In the genomic region with DNA sequence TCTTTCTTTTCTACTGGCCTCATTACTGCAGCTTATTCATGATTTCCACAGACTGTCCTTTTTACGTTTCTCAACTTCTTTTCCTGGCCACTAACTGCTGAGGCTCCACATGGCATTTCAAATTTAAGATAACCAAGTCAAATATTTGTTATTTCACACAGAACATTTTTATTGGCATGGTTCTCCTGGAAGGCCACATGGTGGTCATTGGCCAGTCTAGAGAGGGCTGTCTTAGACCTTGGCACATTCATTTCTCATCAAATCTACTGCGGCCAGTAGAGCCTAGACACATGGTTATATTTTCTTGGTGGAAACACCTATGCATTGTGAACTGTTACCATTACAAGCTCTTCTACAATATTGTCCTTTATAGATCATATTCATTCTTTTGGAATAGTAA, we compare ENCODE assay signal across 3 cellular contexts.
A peak's percentile ranks its signal among the peaks of the same experiment; 100 is the strongest.
DNase-seq lines count a peak whose midpoint lies in the region; ATAC-seq and TF ChIP-seq lines count a peak whose summit lies in the region.
"Not testable (repeated sequence)": the region's sequence is repeated elsewhere in the genome, so short reads cannot be mapped to it uniquely, and the experiment has no call there.

No MANE protein-coding gene starts in this region.

- ATAC-seq in body of pancreas = peak; percentile 58

- not testable (repeated sequence) for H4K20me1 ChIP-seq in hepatocyte (ENCODE audit: insufficient read depth, poor library complexity, severe bottlenecking)

- H3K9me2 ChIP-seq in hepatocyte (replicated peaks; ENCODE audit: insufficient read depth) = not testable (repeated sequence)

- TF ChIP-seq POLR2A in body of pancreas (IDR thresholded peaks at IDR 0.05) = not testable (repeated sequence)

- not testable (repeated sequence) for TF ChIP-seq CTCF in body of pancreas (IDR thresholded peaks at IDR 0.05); hepatocyte (IDR thresholded peaks at IDR 0.05; ENCODE audit: poor library complexity)

- peak overlapping the region; percentile 7 for H3K4me2 ChIP-seq in hepatocyte

- not testable (repeated sequence) for H3K79me2 ChIP-seq in hepatocyte

- WGBS in body of pancreas, 2 donors = 32 to 39% methylated on average over 2 of the region's 2 CpGs
- WGBS in hepatocyte (ENCODE audit: low lambda C conversion rate, missing lambda C conversion rate) = 70% methylated on average over 2 of the region's 2 CpGs

- not testable (repeated sequence) for H3K4me3 ChIP-seq in body of pancreas, hepatocyte

- DNase-seq in NCI-H69 (lab: John Stamatoyannopoulos, UW) (peak; percentile 75), body of pancreas (peak in 1 of 4 donors; percentile 9)
- not testable (repeated sequence) for DNase-seq in hepatocyte (ENCODE audit: low spot score)

- not testable (repeated sequence) for H3K9me3 ChIP-seq in body of pancreas; hepatocyte (ENCODE audit: low read depth)

- not testable (repeated sequence) for H3K36me3 ChIP-seq in body of pancreas (replicated peaks in 1 of 2; ENCODE audit: insufficient read depth in 1 of 2, low read depth in 2 of 2); hepatocyte (replicated peaks; ENCODE audit: insufficient read depth, low read depth)

- not testable (repeated sequence) for H3K27ac ChIP-seq in body of pancreas, hepatocyte

- H2AFZ ChIP-seq in hepatocyte = not testable (repeated sequence)

- H3K4me1 ChIP-seq in body of pancreas; hepatocyte (ENCODE audit: insufficient read depth): not testable (repeated sequence)

- intact Hi-C loops in body of pancreas (cut with DNase I) = not testable (repeated sequence)

- not testable (repeated sequence) for H3K27me3 ChIP-seq in body of pancreas, hepatocyte
